9 cellular contexts compared by ENCODE assay signal in the genomic region with DNA sequence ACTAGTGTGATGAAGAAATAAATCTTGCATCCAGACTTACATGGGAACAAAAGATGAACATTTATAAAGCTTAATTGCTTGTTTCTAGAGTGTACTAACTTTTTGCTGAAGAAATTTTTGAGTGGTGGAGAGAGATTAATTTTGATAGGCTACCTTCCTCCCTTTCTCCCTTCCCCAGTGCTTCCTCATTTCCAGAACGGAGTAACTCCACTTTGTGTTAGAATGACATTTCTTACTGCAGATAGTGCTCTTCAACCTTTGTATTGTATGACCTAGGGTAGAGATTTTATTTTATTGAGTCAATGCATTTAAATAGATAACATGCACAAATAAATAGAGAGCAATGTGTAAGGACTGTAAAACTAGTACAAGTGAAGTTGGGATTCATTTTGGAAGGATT. TPM values are rescaled to one million over a fixed set of nuclear protein-coding genes. Genes with fewer than 3 reads are reported as not detected.
DNase-seq lines count a peak whose midpoint lies in the region; ATAC-seq and TF ChIP-seq lines count a peak whose summit lies in the region.
"Had no signal": no experiment of that assay in that cellular context is flagged by ENCODE, and none has a peak within 500 bp of the region (broad histone marks: within the 10 kb centered on the region; RNA-seq: fewer than 3 reads in every experiment).

No MANE protein-coding gene starts in this region.

- H3K36me3 ChIP-seq in cardiac muscle cell = no peaks in the 10 kb centered on the region
- peaks cover 12% of the 10 kb centered on the region; the same call in 1 of the 2 replicates for H3K36me3 ChIP-seq in iPS-20b (ENCODE audit: insufficient read depth, low read depth, low read length)
- H3K36me3 ChIP-seq in upper lobe of left lung = peaks cover 0 to 7% (median 0%) of the 10 kb centered on the region in 4 donors

- no peak for TF ChIP-seq POLR2A in upper lobe of left lung (IDR thresholded peaks at IDR 0.05)

- no peak for ATAC-seq in left cardiac atrium
- no peak for ATAC-seq in WTC11
- ATAC-seq in upper lobe of left lung (ENCODE audit: low FRiP score in 2 of 2) = no peak

- POLR2A ChIA-PET in WTC11 (lab: Charles Lee) = no interaction called here

- no peak for DNase-seq in cardiac muscle cell (ENCODE audit: low read depth in 1 of 2, low spot score in 1 of 2)
- no peak for DNase-seq in left cardiac atrium
- no peak for DNase-seq in WTC11 (ENCODE audit: low spot score)
- DNase-seq in upper lobe of left lung = no peak
- no peak for DNase-seq in substantia nigra (lab: John Stamatoyannopoulos, UW)
- DNase-seq in HuH-7 (ENCODE audit: low spot score) = no peak
- no peak for DNase-seq in GM13976 (ENCODE audit: low spot score)

- intact Hi-C loops in left cardiac atrium (cut with DNase I) = loop anchor here in 1 of 2 donors (5.0 kb wide), 1 partner anchor 141 kb away; a partner anchor contains a TSS

- no peak for TF ChIP-seq EP300 in upper lobe of left lung (IDR thresholded peaks at IDR 0.05)

- H3K4me1 Mint-ChIP-seq in WTC11 = peaks cover 37% of the 10 kb centered on the region

- H3K4me3 Mint-ChIP-seq in WTC11 = peak overlapping the region; percentile 88

- H3K4me3 ChIP-seq in cardiac muscle cell (peak overlapping the region; percentile 100), iPS-20b (ENCODE audit: low read length) (peak overlapping the region; percentile 92), upper lobe of left lung (peak overlapping the region in 3 of 4 donors; percentile 90 to 95 (median 91))
- H3K4me3 ChIP-seq: lung had no signal

- H3K4me1 ChIP-seq in cardiac muscle cell (ENCODE audit: low read depth) (peaks cover 11% of the 10 kb centered on the region), iPS-20b (ENCODE audit: insufficient read depth, low read length) (peaks cover 9% of the 10 kb centered on the region; the same call in 1 of the 2 replicates), upper lobe of left lung (peaks cover 18 to 48% (median 28%) of the 10 kb centered on the region in 4 donors)

- no peaks in the 10 kb centered on the region for H3K9me3 ChIP-seq in cardiac muscle cell (ENCODE audit: low read depth)
- H3K9me3 ChIP-seq in iPS-20b (ENCODE audit: insufficient read depth, low read depth, low read length) = no peaks in the 10 kb centered on the region
- H3K9me3 ChIP-seq in upper lobe of left lung = no peaks in the 10 kb centered on the region

- WGBS in upper lobe of left lung, 2 donors = 18 to 34% methylated on average over 1 of the region's 1 CpG

- TF ChIP-seq CTCF in cardiac muscle cell (IDR thresholded peaks at IDR 0.05; ENCODE audit: low read depth, low read length) (no peak), WTC11 (IDR thresholded peaks at IDR 0.05) (no peak), upper lobe of left lung (IDR thresholded peaks at IDR 0.05) (no peak), GM13976 (IDR thresholded peaks at IDR 0.05; ENCODE audit: borderline replicate concordance, control extremely low read depth, extremely low read depth, insufficient read depth, missing control alignments) (no peak)

- peaks cover 19% of the 10 kb centered on the region for H3K36me3 Mint-ChIP-seq in WTC11

- H3K9ac ChIP-seq in iPS-20b (ENCODE audit: low read depth, low read length) = peak overlapping the region; percentile 92; the same call in 1 of the 2 replicates

- no peaks in the 10 kb centered on the region for H3K27me3 Mint-ChIP-seq in WTC11 (ENCODE audit: low read depth)

- H3K27ac Mint-ChIP-seq in WTC11 = peak overlapping the region; percentile 22; the same call in 1 of the 2 replicates

- CTCF ChIA-PET in WTC11 (lab: Charles Lee) = interaction anchor here (0.6 to 1.9 kb wide), 2 partner anchors 81 to 96 kb away, joined by 3 to 5 read pairs; no protein-coding TSS in a partner anchor

- H3K27me3 ChIP-seq in cardiac muscle cell (no peaks in the 10 kb centered on the region), iPS-20b (ENCODE audit: insufficient read depth, low read length) (no peaks in the 10 kb centered on the region), upper lobe of left lung (no peaks in the 10 kb centered on the region)

- H3K9me3 Mint-ChIP-seq in WTC11 = no peaks in the 10 kb centered on the region; the same call in 1 of the 2 replicates

- in situ Hi-C loops in GM13976 (cut with MboI; ENCODE audit: low sequenced_read_pairs, unreplicated experiment) = loop anchor here (25.0 kb wide), 1 partner anchor 416 kb away; no protein-coding TSS in a partner anchor

- H3K27ac ChIP-seq in cardiac muscle cell (peak overlapping the region; percentile 46), iPS-20b (ENCODE audit: low read length) (no peak overlapping the region), upper lobe of left lung (peak overlapping the region in 3 of 4 donors; percentile 97 to 100 (median 99)), substantia nigra (ENCODE audit: low read depth, low read length, poor library complexity, severe bottlenecking) (no peak overlapping the region)

TF ChIP-seq in WTC11, 78 proteins besides CTCF, POLR2A, EP300 and RAD21 (continues in another document):
- TF ChIP-seq, protein P1, sequence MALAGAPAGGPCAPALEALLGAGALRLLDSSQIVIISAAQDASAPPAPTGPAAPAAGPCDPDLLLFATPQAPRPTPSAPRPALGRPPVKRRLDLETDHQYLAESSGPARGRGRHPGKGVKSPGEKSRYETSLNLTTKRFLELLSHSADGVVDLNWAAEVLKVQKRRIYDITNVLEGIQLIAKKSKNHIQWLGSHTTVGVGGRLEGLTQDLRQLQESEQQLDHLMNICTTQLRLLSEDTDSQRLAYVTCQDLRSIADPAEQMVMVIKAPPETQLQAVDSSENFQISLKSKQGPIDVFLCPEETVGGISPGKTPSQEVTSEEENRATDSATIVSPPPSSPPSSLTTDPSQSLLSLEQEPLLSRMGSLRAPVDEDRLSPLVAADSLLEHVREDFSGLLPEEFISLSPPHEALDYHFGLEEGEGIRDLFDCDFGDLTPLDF (CRISPR knock-in tag; IDR thresholded peaks at IDR 0.05) = no peak
- TF ChIP-seq RORB (CRISPR knock-in tag; IDR thresholded peaks at IDR 0.05) (no peak), SMAD4 (CRISPR knock-in tag; IDR thresholded peaks at IDR 0.05) (no peak), FOXJ3 (CRISPR knock-in tag; IDR thresholded peaks at IDR 0.05; ENCODE audit: borderline replicate concordance) (no peak), CREM (CRISPR knock-in tag; IDR thresholded peaks at IDR 0.05) (no peak), CBFB (CRISPR knock-in tag; IDR thresholded peaks at IDR 0.05; ENCODE audit: low read depth) (no peak), HMGA2 (CRISPR knock-in tag; IDR thresholded peaks at IDR 0.05) (no peak), ZBTB21 (CRISPR knock-in tag; IDR thresholded peaks at IDR 0.05; ENCODE audit: borderline replicate concordance) (no peak), SOX15 (CRISPR knock-in tag; IDR thresholded peaks at IDR 0.05) (no peak), ZNF263 (CRISPR knock-in tag; IDR thresholded peaks at IDR 0.05; ENCODE audit: low read depth) (no peak)
- TF ChIP-seq, protein P2, sequence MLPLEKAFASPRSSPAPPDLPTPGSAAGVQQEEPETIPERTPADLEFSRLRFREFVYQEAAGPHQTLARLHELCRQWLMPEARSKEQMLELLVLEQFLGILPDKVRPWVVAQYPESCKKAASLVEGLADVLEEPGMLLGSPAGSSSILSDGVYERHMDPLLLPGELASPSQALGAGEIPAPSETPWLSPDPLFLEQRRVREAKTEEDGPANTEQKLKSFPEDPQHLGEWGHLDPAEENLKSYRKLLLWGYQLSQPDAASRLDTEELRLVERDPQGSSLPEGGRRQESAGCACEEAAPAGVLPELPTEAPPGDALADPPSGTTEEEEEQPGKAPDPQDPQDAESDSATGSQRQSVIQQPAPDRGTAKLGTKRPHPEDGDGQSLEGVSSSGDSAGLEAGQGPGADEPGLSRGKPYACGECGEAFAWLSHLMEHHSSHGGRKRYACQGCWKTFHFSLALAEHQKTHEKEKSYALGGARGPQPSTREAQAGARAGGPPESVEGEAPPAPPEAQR (CRISPR knock-in tag; IDR thresholded peaks at IDR 0.05) = no peak
- TF ChIP-seq, protein P3, sequence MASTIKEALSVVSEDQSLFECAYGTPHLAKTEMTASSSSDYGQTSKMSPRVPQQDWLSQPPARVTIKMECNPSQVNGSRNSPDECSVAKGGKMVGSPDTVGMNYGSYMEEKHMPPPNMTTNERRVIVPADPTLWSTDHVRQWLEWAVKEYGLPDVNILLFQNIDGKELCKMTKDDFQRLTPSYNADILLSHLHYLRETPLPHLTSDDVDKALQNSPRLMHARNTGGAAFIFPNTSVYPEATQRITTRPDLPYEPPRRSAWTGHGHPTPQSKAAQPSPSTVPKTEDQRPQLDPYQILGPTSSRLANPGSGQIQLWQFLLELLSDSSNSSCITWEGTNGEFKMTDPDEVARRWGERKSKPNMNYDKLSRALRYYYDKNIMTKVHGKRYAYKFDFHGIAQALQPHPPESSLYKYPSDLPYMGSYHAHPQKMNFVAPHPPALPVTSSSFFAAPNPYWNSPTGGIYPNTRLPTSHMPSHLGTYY (CRISPR knock-in tag; IDR thresholded peaks at IDR 0.05) = no peak
- TF ChIP-seq, protein P4, sequence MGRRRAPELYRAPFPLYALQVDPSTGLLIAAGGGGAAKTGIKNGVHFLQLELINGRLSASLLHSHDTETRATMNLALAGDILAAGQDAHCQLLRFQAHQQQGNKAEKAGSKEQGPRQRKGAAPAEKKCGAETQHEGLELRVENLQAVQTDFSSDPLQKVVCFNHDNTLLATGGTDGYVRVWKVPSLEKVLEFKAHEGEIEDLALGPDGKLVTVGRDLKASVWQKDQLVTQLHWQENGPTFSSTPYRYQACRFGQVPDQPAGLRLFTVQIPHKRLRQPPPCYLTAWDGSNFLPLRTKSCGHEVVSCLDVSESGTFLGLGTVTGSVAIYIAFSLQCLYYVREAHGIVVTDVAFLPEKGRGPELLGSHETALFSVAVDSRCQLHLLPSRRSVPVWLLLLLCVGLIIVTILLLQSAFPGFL (CRISPR knock-in tag; IDR thresholded peaks at IDR 0.05; ENCODE audit: borderline replicate concordance) = no peak
- TF ChIP-seq, protein P5, sequence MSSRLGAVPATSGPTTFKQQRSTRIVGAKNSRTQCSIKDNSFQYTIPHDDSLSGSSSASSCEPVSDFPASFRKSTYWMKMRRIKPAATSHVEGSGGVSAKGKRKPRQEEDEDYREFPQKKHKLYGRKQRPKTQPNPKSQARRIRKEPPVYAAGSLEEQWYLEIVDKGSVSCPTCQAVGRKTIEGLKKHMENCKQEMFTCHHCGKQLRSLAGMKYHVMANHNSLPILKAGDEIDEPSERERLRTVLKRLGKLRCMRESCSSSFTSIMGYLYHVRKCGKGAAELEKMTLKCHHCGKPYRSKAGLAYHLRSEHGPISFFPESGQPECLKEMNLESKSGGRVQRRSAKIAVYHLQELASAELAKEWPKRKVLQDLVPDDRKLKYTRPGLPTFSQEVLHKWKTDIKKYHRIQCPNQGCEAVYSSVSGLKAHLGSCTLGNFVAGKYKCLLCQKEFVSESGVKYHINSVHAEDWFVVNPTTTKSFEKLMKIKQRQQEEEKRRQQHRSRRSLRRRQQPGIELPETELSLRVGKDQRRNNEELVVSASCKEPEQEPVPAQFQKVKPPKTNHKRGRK (CRISPR knock-in tag; IDR thresholded peaks at IDR 0.05; ENCODE audit: borderline replicate concordance) = no peak

RNA-seq across cellular contexts. Expression of a gene that starts 1.9 kb away (rescaled TPM):
- total RNA-seq in cardiac muscle cell (25.1 and 25.2 TPM in 2 replicates), left cardiac atrium (100 to 1,000 TPM in 1 of 2 donors, 10 to 100 TPM in 1; 68.0 to 117 TPM), WTC11 (2021) (189 to 239 TPM (median 212 TPM) in 3 replicates), upper lobe of left lung (100 to 1,000 TPM in 2 of 6 donors, 10 to 100 TPM in 4; 68.8 to 309 (median 92.2) TPM)
- polyA plus RNA-seq in cardiac muscle cell = 148 and 161 TPM in 2 replicates

Comparison
In these comparisons a context has a peak if more than half of its experiments do, and no peak if none do; other contexts are left out.
1. H3K27ac ChIP-seq: peak in cardiac muscle cell (single experiment) and upper lobe of left lung (3 of 4); none in iPS-20b (single experiment) and substantia nigra (single experiment).
2. Peak in every context shown above with its lines, with median percentiles within 50 percentile points of each other: H3K4me3 ChIP-seq.